In genomic region chr20:11193241-11193640, GRCh38 we compare ENCODE assay signal across 32 cellular contexts.
DNase-seq lines count a peak whose midpoint lies in the region; ATAC-seq, FAIRE-seq and TF ChIP-seq lines count a peak whose summit lies in the region.
"Had no signal": no experiment of that assay in that cellular context is flagged by ENCODE, and none has a peak within 500 bp of the region (broad histone marks: within the 10 kb centered on the region; RNA-seq: fewer than 3 reads in every experiment).

No MANE protein-coding gene starts in this region.

- in situ Hi-C loops in mammary epithelial cell (cut with MboI; ENCODE audit: low sequenced_read_pairs in 2 of 2), result no loop called here

- no peaks in the 10 kb centered on the region for H3K79me2 ChIP-seq in mammary epithelial cell (ENCODE audit: insufficient read depth, low read length)

- no peaks in the 10 kb centered on the region for H3K27me3 ChIP-seq in mammary epithelial cell (ENCODE audit: insufficient read depth, low read length)
- no peaks in the 10 kb centered on the region for H3K27me3 ChIP-seq in breast epithelium

- CTCF ChIA-PET in mammary epithelial cell (lab: Charles Lee; ENCODE audit: low non-redundant PET), result no interaction called here
- CTCF ChIA-PET in MCF 10A (lab: Yijun Ruan, JAX), result interaction anchor here (0.5 to 1.4 kb wide), 4 partner anchors 12 to 556 kb away, joined by 3 to 6 read pairs (median 4); no protein-coding TSS in a partner anchor

- intact Hi-C loops in mammary epithelial cell (cut with micrococcal nuclease) (no loop called here), breast epithelium (cut with DNase I; ENCODE audit: low total_unique reads) (no loop called here), MCF 10A (cut with micrococcal nuclease) (no loop called here)

- no peak overlapping the region for H3K4me2 ChIP-seq in mammary epithelial cell (ENCODE audit: insufficient read depth, low read depth, low read length)
- H3K4me2 ChIP-seq: KMS-11 had no signal

- FAIRE-seq in RCC 7860 (lab: Jason Lieb, UNC), result peak; percentile 52
- FAIRE-seq: endometrium, TTC549 had no signal

- H2AFZ ChIP-seq in mammary epithelial cell (ENCODE audit: low read depth, low read length), result no peak overlapping the region

- H3K27ac ChIP-seq in mammary epithelial cell (ENCODE audit: insufficient read depth, low read depth, low read length) (no peak overlapping the region), breast epithelium (no peak overlapping the region)
- H3K27ac ChIP-seq: KMS-11, thoracic aorta had no signal

- no peaks in the 10 kb centered on the region for H3K36me3 ChIP-seq in mammary epithelial cell (ENCODE audit: insufficient read depth, low read length)
- H3K36me3 ChIP-seq in breast epithelium, result no peaks in the 10 kb centered on the region
- H3K36me3 ChIP-seq: thoracic aorta had no signal

- H3K27me3 Mint-ChIP-seq in MCF 10A (ENCODE audit: insufficient read depth, unreplicated experiment), result no peaks in the 10 kb centered on the region
- H3K27me3 Mint-ChIP-seq: activated CD8-positive, alpha-beta memory T cell treated with anti-CD3 and anti-CD28 coated beads, Interleukin-2, amount 10 ng/mL, durations not matched to agents 7 days and 5 days; CD4-positive, CD25-positive, alpha-beta regulatory T cell had no signal

- H3K4me1 ChIP-seq in mammary epithelial cell (ENCODE audit: insufficient read depth, low read length) (peaks cover 24% of the 10 kb centered on the region), breast epithelium (no peaks in the 10 kb centered on the region)

- no peak overlapping the region for H3K4me3 Mint-ChIP-seq in MCF 10A (ENCODE audit: unreplicated experiment)
- H3K4me3 Mint-ChIP-seq: activated CD8-positive, alpha-beta memory T cell treated with anti-CD3 and anti-CD28 coated beads, Interleukin-2, amount 10 ng/mL, durations not matched to agents 7 days and 5 days; activated naive CD8-positive, alpha-beta T cell treated with anti-CD3 and anti-CD28 coated beads, Interleukin-2, amount 50 U/mL, for 24 hours; activated T-cell treated with anti-CD3 and anti-CD28 coated beads, Interleukin-2, amount 50 U/mL, for 4 hours; brain; CD4-positive, CD25-positive, alpha-beta regulatory T cell; T-helper 1 cell treated with Interleukin-12 subunit alpha and Interleukin-12 subunit beta and Interleukin-4 antibody, amounts not matched to agents 30 μg/mL and 1 μg/mL, for 36 hours had no signal

- H3K4me3 ChIP-seq in mammary epithelial cell (replicated peaks in 1 of 3; ENCODE audit: insufficient read depth in 1 of 3, low read depth in 2 of 3, low read length in 3 of 3), result no peak overlapping the region
- no peak overlapping the region for H3K4me3 ChIP-seq in breast epithelium
- H3K4me3 ChIP-seq in fibroblast of mammary gland (ENCODE audit: control insufficient read depth, low read depth, low read length), result no peak overlapping the region
- H3K4me3 ChIP-seq: thoracic aorta had no signal

- H3K4me1 Mint-ChIP-seq in MCF 10A (ENCODE audit: insufficient read depth, unreplicated experiment), result peaks cover 17% of the 10 kb centered on the region
- H3K4me1 Mint-ChIP-seq: activated CD8-positive, alpha-beta memory T cell treated with anti-CD3 and anti-CD28 coated beads, Interleukin-2, amount 10 ng/mL, durations not matched to agents 7 days and 5 days; CD4-positive, CD25-positive, alpha-beta regulatory T cell had no signal

- dilution Hi-C loops in mammary epithelial cell (cut with HindIII; ENCODE audit: low sequenced_read_pairs), result loop anchor here (5.0 kb wide), 1 partner anchor 76 kb away; no protein-coding TSS in a partner anchor

- BruUV-seq in mammary epithelial cell (replicated peaks; lab: Mats Ljungman, UMichigan), result no TSS peak
- BruUV-seq in MCF 10A (replicated peaks; lab: Mats Ljungman, UMichigan), result no TSS peak

- no peak for TF ChIP-seq CTCF in mammary epithelial cell (conservative IDR thresholded peaks at IDR 0.05 in 1 of 2, IDR thresholded peaks at IDR 0.05 in 1 of 2; ENCODE audit: extremely low read depth in 1 of 2, insufficient read depth in 1 of 2, low read depth in 1 of 2, low read length in 2 of 2)
- TF ChIP-seq CTCF in breast epithelium (IDR thresholded peaks at IDR 0.05), result no peak
- no peak for TF ChIP-seq CTCF in fibroblast of mammary gland (conservative IDR thresholded peaks at IDR 0.05; ENCODE audit: control insufficient read depth, insufficient read depth, low read depth, low read length)
- TF ChIP-seq CTCF in MCF 10A (IDR thresholded peaks at IDR 0.05; ENCODE audit: unreplicated experiment), result no peak

- H3K9me3 ChIP-seq in mammary epithelial cell (replicated peaks; ENCODE audit: insufficient read depth, low read length) (no peaks in the 10 kb centered on the region), breast epithelium (no peaks in the 10 kb centered on the region)
- H3K9me3 ChIP-seq: thoracic aorta had no signal

- H3K9ac ChIP-seq in mammary epithelial cell (ENCODE audit: insufficient read depth, low read length), result no peak overlapping the region
- H3K9ac ChIP-seq: KMS-11 had no signal

- H3K27ac Mint-ChIP-seq in MCF 10A (ENCODE audit: low read depth, unreplicated experiment), result no peak overlapping the region
- H3K27ac Mint-ChIP-seq: activated CD8-positive, alpha-beta memory T cell treated with anti-CD3 and anti-CD28 coated beads, Interleukin-2, amount 10 ng/mL, durations not matched to agents 7 days and 5 days; activated naive CD8-positive, alpha-beta T cell treated with anti-CD3 and anti-CD28 coated beads, Interleukin-2, amount 50 U/mL, for 24 hours; brain; CD4-positive, CD25-positive, alpha-beta regulatory T cell; T-helper 1 cell treated with Interleukin-12 subunit alpha and Interleukin-12 subunit beta and Interleukin-4 antibody, amounts not matched to agents 30 μg/mL and 1 μg/mL, for 36 hours had no signal

- POLR2A ChIA-PET in MCF 10A (lab: Yijun Ruan, JAX), result interaction anchor here (0.6 to 1.2 kb wide), 3 partner anchors 8 to 78 kb away, joined by 3 to 6 read pairs (median 3); no protein-coding TSS in a partner anchor

- DNase-seq in mammary epithelial cell (peak; percentile 90), breast epithelium (ENCODE audit: low spot score in 2 of 2) (no peak), RCC 7860 (ENCODE audit: low spot score) (peak; percentile 29), fibroblast of mammary gland (ENCODE audit: low read depth) (peak; percentile 24), stromal cell of bone marrow (ENCODE audit: low read depth) (peak; percentile 49), NCI-H446 treated with DMSO at 0.1 percent for 48 hours (lab: John Stamatoyannopoulos, UW) (no peak), MCF 10A (ENCODE audit: unreplicated experiment) (no peak)
- DNase-seq: 8988T; activated CD8-positive, alpha-beta memory T cell treated with anti-CD3 and anti-CD28 coated beads, Interleukin-2, amount 10 ng/mL, durations not matched to agents 7 days and 5 days; activated naive CD4-positive, alpha-beta T cell; activated naive CD8-positive, alpha-beta T cell treated with anti-CD3 and anti-CD28 coated beads, Interleukin-2, amount 50 U/mL, for 24 hours; activated T-cell treated with anti-CD3 and anti-CD28 coated beads, Interleukin-2, amount 50 U/mL, for 4 hours; Calu3; CD4-positive, CD25-positive, alpha-beta regulatory T cell; DMS79 treated with DMSO at 0.1 percent for 48 hours; H7; hypothalamus; NCI-H1092 treated with DMSO at 0.1 percent for 48 hours; NCI-H187; NCI-H524 treated with DMSO at 0.1 percent for 48 hours; NK-92 treated with Interleukin-12 subunit alpha and Interleukin-12 subunit beta, amount 100 ng/mL, for 24 hours; small intestine; stimulated activated naive CD4-positive, alpha-beta T cell had no signal

- H3K36me3 Mint-ChIP-seq in MCF 10A (ENCODE audit: insufficient read depth, unreplicated experiment), result no peaks in the 10 kb centered on the region
- H3K36me3 Mint-ChIP-seq: activated CD8-positive, alpha-beta memory T cell treated with anti-CD3 and anti-CD28 coated beads, Interleukin-2, amount 10 ng/mL, durations not matched to agents 7 days and 5 days; brain; CD4-positive, CD25-positive, alpha-beta regulatory T cell had no signal

- H4K20me1 ChIP-seq in mammary epithelial cell (ENCODE audit: insufficient read depth, low read length), result no peaks in the 10 kb centered on the region

- TF ChIP-seq POLR2A in breast epithelium (IDR thresholded peaks at IDR 0.05), result no peak

- no peak for ATAC-seq in GM21360 (IDR thresholded peaks at IDR 0.05; ENCODE audit: unreplicated experiment)
- ATAC-seq: activated CD8-positive, alpha-beta memory T cell treated with anti-CD3 and anti-CD28 coated beads, Interleukin-2, amount 10 ng/mL, durations not matched to agents 7 days and 5 days; activated naive CD8-positive, alpha-beta T cell treated with anti-CD3 and anti-CD28 coated beads, Interleukin-2, amount 50 U/mL, for 24 hours; activated T-cell treated with anti-CD3 and anti-CD28 coated beads, Interleukin-2, amount 50 U/mL, for 4 hours; Right ventricle myocardium inferior; SK-N-SH treated with all-trans-retinoic acid at 6 μM for 48 hours had no signal

- peaks cover 6% of the 10 kb centered on the region for H3K9me3 Mint-ChIP-seq in MCF 10A (ENCODE audit: unreplicated experiment)
- H3K9me3 Mint-ChIP-seq: activated naive CD8-positive, alpha-beta T cell treated with anti-CD3 and anti-CD28 coated beads, Interleukin-2, amount 50 U/mL, for 24 hours; activated T-cell treated with anti-CD3 and anti-CD28 coated beads, Interleukin-2, amount 50 U/mL, for 4 hours; brain; T-helper 1 cell treated with Interleukin-12 subunit alpha and Interleukin-12 subunit beta and Interleukin-4 antibody, amounts not matched to agents 30 μg/mL and 1 μg/mL, for 36 hours had no signal

Comparison
In these comparisons a context has a peak if more than half of its experiments do, and no peak if none do; other contexts are left out.
1. DNase-seq: peak in mammary epithelial cell (single experiment), RCC 7860 (single experiment), fibroblast of mammary gland (single experiment) and stromal cell of bone marrow (single experiment); none in breast epithelium (0 of 2), NCI-H446 treated with DMSO at 0.1 percent for 48 hours (single experiment) and MCF 10A (single experiment).